15 cellular contexts compared by ENCODE assay signal in the genomic region with DNA sequence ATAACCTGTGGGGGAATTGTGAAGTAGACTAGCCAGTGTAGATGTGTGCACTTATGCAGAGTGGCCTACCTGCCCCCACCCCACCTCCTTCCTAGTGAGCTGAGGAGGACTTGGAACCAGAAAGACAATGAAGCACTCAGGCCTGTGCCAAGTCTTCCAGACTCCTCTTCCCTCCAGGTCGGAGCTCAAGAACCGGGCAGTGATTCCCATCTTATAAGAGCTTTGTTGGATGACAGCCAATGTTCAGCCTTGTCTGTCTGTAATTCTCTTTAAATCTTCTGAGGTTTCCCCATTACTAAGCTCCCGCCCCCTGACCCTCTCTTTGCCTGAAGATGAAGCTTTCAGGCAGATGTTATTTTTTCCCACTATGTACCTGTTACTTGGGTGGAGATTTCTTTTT.
"Had no signal": no experiment of that assay in that cellular context is flagged by ENCODE, and none has a peak within 500 bp of the region (broad histone marks: within the 10 kb centered on the region; RNA-seq: fewer than 3 reads in every experiment).

No MANE protein-coding gene starts in this region.

- ATAC-seq: activated CD8-positive, alpha-beta memory T cell treated with anti-CD3 and anti-CD28 coated beads, Interleukin-2, amount 10 ng/mL, durations not matched to agents 7 days and 5 days; gastrocnemius medialis; heart left ventricle; left colon; lower lobe of right lung; pancreas had no signal

- H3K27ac ChIP-seq: cardiac muscle cell, epithelial cell of prostate, gastrocnemius medialis, heart left ventricle, lower lobe of right lung, pancreas, thoracic aorta had no signal

- H3K27me3 ChIP-seq: cardiac muscle cell, gastrocnemius medialis, heart left ventricle, pancreas had no signal

- H3K36me3 ChIP-seq: cardiac muscle cell, gastrocnemius medialis, heart left ventricle, lower lobe of right lung, pancreas, thoracic aorta had no signal

- H3K4me3 ChIP-seq: cardiac muscle cell, gastrocnemius medialis, heart left ventricle, lower lobe of right lung, pancreas, thoracic aorta had no signal

- DNase-seq: activated CD4-positive, alpha-beta memory T cell treated with anti-CD3 and anti-CD28 coated beads for 36 hours; activated CD8-positive, alpha-beta memory T cell treated with anti-CD3 and anti-CD28 coated beads, Interleukin-2, amount 10 ng/mL, durations not matched to agents 7 days and 5 days; activated naive CD4-positive, alpha-beta T cell treated with anti-CD3 and anti-CD28 coated beads, Interleukin-2, amount 10 ng/mL, durations not matched to agents 7 days and 5 days; activated T-cell treated with anti-CD3 and anti-CD28 coated beads, Interleukin-2, amount 50 U/mL, for 1 hour; gastrocnemius medialis; heart left ventricle; left colon; lower lobe of right lung; naive B cell; pancreas; stimulated activated CD4-positive, alpha-beta T cell treated with anti-CD3 and anti-CD28 coated beads, Interleukin-1b, Interleukin-23, amount 100 ng/mL, for 48 hours; T1000 had no signal

- H3K9me3 ChIP-seq: gastrocnemius medialis, lower lobe of right lung, pancreas, thoracic aorta had no signal

- H3K4me1 ChIP-seq: gastrocnemius medialis, heart left ventricle, lower lobe of right lung, pancreas had no signal
